Comparison of ENCODE assay signal across 2 cellular contexts in the genomic region with DNA sequence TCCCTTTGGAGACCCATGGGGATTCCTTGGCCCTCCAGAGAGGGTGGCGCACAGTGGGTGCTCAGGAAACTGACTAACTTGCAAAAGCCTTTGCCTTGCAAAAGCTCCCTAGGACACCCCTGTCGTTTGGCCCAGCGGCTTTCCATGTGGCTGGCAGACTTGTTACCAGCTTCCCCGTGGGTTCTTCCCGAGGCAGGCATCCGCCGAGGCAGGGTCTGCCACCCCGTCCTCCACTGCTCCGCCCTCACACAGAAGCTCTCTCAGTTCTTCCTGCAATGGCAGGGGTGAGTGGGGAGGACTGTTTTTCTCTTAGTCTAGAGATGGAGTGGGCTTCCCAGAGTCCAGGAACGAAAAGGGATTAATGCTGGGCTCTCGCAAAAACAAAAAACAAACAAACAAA.
TF ChIP-seq lines count a peak whose summit lies in the region.

No MANE protein-coding gene starts in this region.

TF ChIP-seq in A549, 52 proteins besides CTCF, POLR2A, EP300 and RAD21 (continued from another document):
- TF ChIP-seq, protein P1, sequence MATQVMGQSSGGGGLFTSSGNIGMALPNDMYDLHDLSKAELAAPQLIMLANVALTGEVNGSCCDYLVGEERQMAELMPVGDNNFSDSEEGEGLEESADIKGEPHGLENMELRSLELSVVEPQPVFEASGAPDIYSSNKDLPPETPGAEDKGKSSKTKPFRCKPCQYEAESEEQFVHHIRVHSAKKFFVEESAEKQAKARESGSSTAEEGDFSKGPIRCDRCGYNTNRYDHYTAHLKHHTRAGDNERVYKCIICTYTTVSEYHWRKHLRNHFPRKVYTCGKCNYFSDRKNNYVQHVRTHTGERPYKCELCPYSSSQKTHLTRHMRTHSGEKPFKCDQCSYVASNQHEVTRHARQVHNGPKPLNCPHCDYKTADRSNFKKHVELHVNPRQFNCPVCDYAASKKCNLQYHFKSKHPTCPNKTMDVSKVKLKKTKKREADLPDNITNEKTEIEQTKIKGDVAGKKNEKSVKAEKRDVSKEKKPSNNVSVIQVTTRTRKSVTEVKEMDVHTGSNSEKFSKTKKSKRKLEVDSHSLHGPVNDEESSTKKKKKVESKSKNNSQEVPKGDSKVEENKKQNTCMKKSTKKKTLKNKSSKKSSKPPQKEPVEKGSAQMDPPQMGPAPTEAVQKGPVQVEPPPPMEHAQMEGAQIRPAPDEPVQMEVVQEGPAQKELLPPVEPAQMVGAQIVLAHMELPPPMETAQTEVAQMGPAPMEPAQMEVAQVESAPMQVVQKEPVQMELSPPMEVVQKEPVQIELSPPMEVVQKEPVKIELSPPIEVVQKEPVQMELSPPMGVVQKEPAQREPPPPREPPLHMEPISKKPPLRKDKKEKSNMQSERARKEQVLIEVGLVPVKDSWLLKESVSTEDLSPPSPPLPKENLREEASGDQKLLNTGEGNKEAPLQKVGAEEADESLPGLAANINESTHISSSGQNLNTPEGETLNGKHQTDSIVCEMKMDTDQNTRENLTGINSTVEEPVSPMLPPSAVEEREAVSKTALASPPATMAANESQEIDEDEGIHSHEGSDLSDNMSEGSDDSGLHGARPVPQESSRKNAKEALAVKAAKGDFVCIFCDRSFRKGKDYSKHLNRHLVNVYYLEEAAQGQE (IDR thresholded peaks at IDR 0.05) = no peak
- TF ChIP-seq, protein P2, sequence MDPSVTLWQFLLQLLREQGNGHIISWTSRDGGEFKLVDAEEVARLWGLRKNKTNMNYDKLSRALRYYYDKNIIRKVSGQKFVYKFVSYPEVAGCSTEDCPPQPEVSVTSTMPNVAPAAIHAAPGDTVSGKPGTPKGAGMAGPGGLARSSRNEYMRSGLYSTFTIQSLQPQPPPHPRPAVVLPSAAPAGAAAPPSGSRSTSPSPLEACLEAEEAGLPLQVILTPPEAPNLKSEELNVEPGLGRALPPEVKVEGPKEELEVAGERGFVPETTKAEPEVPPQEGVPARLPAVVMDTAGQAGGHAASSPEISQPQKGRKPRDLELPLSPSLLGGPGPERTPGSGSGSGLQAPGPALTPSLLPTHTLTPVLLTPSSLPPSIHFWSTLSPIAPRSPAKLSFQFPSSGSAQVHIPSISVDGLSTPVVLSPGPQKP (IDR thresholded peaks at IDR 0.05; ENCODE audit: low read depth, low read length) = no peak

TF ChIP-seq in GM23338, 12 proteins besides CTCF, POLR2A, EP300 and RAD21 (continued from another document):
- TF ChIP-seq JUNB (IDR thresholded peaks at IDR 0.05; ENCODE audit: unreplicated experiment) (no peak), ZNF331 (CRISPR knock-in tag; IDR thresholded peaks at IDR 0.05; ENCODE audit: low read depth) (no peak), NANOG (IDR thresholded peaks at IDR 0.05; ENCODE audit: borderline replicate concordance) (no peak), EZH2 (IDR thresholded peaks at IDR 0.05; ENCODE audit: low read depth, unreplicated experiment) (no peak), EZH2phosphoT487 (IDR thresholded peaks at IDR 0.05; ENCODE audit: unreplicated experiment) (no peak), CREB1 (CRISPR knock-in tag; IDR thresholded peaks at IDR 0.05; ENCODE audit: low read depth) (no peak), POLR2AphosphoS5 (IDR thresholded peaks at IDR 0.05; ENCODE audit: low read depth) (no peak)
- TF ChIP-seq, protein P1 (IDR thresholded peaks at IDR 0.05; ENCODE audit: unreplicated experiment) = no peak
- TF ChIP-seq, protein P3, sequence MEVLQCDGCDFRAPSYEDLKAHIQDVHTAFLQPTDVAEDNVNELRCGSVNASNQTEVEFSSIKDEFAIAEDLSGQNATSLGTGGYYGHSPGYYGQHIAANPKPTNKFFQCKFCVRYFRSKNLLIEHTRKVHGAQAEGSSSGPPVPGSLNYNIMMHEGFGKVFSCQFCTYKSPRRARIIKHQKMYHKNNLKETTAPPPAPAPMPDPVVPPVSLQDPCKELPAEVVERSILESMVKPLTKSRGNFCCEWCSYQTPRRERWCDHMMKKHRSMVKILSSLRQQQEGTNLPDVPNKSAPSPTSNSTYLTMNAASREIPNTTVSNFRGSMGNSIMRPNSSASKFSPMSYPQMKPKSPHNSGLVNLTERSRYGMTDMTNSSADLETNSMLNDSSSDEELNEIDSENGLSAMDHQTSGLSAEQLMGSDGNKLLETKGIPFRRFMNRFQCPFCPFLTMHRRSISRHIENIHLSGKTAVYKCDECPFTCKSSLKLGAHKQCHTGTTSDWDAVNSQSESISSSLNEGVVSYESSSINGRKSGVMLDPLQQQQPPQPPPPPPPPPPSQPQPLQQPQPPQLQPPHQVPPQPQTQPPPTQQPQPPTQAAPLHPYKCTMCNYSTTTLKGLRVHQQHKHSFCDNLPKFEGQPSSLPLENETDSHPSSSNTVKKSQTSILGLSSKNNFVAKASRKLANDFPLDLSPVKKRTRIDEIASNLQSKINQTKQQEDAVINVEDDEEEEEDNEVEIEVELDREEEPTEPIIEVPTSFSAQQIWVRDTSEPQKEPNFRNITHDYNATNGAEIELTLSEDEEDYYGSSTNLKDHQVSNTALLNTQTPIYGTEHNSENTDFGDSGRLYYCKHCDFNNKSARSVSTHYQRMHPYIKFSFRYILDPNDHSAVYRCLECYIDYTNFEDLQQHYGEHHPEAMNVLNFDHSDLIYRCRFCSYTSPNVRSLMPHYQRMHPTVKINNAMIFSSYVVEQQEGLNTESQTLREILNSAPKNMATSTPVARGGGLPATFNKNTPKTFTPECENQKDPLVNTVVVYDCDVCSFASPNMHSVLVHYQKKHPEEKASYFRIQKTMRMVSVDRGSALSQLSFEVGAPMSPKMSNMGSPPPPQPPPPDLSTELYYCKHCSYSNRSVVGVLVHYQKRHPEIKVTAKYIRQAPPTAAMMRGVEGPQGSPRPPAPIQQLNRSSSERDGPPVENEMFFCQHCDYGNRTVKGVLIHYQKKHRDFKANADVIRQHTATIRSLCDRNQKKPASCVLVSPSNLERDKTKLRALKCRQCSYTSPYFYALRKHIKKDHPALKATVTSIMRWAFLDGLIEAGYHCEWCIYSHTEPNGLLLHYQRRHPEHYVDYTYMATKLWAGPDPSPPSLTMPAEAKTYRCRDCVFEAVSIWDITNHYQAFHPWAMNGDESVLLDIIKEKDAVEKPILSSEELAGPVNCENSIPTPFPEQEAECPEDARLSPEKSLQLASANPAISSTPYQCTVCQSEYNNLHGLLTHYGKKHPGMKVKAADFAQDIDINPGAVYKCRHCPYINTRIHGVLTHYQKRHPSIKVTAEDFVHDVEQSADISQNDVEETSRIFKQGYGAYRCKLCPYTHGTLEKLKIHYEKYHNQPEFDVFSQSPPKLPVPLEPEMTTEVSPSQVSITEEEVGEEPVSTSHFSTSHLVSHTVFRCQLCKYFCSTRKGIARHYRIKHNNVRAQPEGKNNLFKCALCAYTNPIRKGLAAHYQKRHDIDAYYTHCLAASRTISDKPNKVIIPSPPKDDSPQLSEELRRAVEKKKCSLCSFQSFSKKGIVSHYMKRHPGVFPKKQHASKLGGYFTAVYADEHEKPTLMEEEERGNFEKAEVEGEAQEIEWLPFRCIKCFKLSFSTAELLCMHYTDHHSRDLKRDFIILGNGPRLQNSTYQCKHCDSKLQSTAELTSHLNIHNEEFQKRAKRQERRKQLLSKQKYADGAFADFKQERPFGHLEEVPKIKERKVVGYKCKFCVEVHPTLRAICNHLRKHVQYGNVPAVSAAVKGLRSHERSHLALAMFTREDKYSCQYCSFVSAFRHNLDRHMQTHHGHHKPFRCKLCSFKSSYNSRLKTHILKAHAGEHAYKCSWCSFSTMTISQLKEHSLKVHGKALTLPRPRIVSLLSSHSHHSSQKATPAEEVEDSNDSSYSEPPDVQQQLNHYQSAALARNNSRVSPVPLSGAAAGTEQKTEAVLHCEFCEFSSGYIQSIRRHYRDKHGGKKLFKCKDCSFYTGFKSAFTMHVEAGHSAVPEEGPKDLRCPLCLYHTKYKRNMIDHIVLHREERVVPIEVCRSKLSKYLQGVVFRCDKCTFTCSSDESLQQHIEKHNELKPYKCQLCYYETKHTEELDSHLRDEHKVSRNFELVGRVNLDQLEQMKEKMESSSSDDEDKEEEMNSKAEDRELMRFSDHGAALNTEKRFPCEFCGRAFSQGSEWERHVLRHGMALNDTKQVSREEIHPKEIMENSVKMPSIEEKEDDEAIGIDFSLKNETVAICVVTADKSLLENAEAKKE (CRISPR knock-in tag; IDR thresholded peaks at IDR 0.05) = no peak
